Comparison of ENCODE assay signal across 16 cellular contexts in the genomic region with DNA sequence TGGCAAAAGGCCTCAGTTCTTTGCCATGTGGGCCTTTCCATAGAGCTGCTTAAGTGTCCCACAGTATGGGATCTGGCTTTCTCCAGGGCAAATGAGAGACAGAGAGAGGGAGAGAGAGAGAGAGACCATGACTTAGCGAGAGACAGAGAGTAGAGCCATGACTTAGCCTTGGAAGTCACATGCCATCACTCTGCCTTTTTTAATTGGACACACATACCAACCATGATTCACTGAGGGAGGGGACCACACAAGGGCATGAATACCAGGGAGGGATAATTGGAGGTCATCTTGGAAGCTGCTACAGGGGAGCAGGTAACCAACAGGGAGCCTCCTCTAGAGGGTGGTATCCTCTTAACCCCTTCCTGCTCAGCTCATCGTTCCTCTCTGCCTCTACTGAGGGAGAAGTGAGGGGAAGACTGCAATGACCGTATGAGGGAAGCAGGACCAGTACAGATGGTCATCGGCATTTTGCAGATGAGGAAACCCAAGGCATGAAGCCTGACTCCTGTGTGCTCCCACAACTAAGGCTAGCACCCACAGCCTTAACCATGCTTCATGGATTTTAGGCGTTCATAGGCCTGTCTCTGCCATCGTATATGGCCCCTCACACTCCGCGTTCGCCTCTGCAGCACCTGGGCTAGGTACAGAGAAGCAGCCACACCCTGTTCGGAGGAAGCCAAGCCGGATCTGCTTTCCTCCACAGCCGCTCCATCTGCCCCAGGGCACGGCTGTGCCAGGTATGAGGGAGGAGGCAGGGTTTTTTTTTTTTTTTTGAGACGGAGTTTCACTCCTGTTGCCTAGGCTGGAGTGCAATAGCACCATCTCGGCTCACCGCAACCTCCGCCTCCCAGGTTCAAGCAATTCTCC. TPM values are rescaled to one million over a fixed set of nuclear protein-coding genes. Genes with fewer than 3 reads are reported as not detected.
A peak's percentile ranks its signal among the peaks of the same experiment; 100 is the strongest.
DNase-seq lines count a peak whose midpoint lies in the region; ATAC-seq and TF ChIP-seq lines count a peak whose summit lies in the region.
"Had no signal": no experiment of that assay in that cellular context is flagged by ENCODE, and none has a peak within 500 bp of the region (broad histone marks: within the 10 kb centered on the region; RNA-seq: fewer than 3 reads in every experiment).

No MANE protein-coding gene starts in this region.

- intact Hi-C loops in left ventricle myocardium inferior (cut with micrococcal nuclease) (no loop called here), Right ventricle myocardium superior (cut with DNase I) (no loop called here), ascending aorta (cut with DNase I) (no loop called here)

- 88% methylated on average over 9 of the region's 17 CpGs for WGBS in mesenchymal stem cell

- no peak for DNase-seq in left ventricle myocardium inferior
- DNase-seq in Right ventricle myocardium superior, result no peak
- DNase-seq in ascending aorta (ENCODE audit: low spot score in 2 of 2), result no peak
- peak; percentile 28 for DNase-seq in mesenchymal stem cell
- DNase-seq in type B pancreatic cell (ENCODE audit: extremely low spot score, unreplicated experiment), result no peak
- no peak for DNase-seq in midbrain (lab: John Stamatoyannopoulos, UW)
- no peak for DNase-seq in stimulated activated CD4-positive, alpha-beta T cell treated with anti-CD3 and anti-CD28 coated beads, Interleukin-15, amount 100 ng/mL, for 24 hours
- DNase-seq: activated CD4-positive, alpha-beta T cell treated with anti-CD3 and anti-CD28 coated beads, Interleukin-2, amount 50 U/mL, for 4 hours; activated naive CD8-positive, alpha-beta T cell treated with anti-CD3 and anti-CD28 coated beads, Interleukin-2, amount 10 ng/mL, durations not matched to agents 7 days and 5 days; dorsolateral prefrontal cortex; hippocampal formation; NCI-H446 treated with DMSO at 0.1 percent for 48 hours; spleen; stimulated activated CD8-positive, alpha-beta memory T cell treated with anti-CD3 and anti-CD28 coated beads, Interleukin-4, amount 100 ng/mL, for 48 hours had no signal

- no peak overlapping the region for H2AK5ac ChIP-seq in mesenchymal stem cell (ENCODE audit: low read length, severe bottlenecking)

- H2BK12ac ChIP-seq in mesenchymal stem cell (ENCODE audit: low read length in 2 of 2), result no peak overlapping the region

- H3K9me3 Mint-ChIP-seq in type B pancreatic cell, result no peaks in the 10 kb centered on the region
- H3K9me3 Mint-ChIP-seq: activated naive CD8-positive, alpha-beta T cell treated with anti-CD3 and anti-CD28 coated beads, Interleukin-2, amount 10 ng/mL, durations not matched to agents 7 days and 5 days had no signal

- H3K18ac ChIP-seq in mesenchymal stem cell (ENCODE audit: low read depth in 1 of 2, low read length in 2 of 2), result no peak overlapping the region

- H3K4ac ChIP-seq in mesenchymal stem cell (ENCODE audit: low read depth in 1 of 2, low read length in 2 of 2), result no peak overlapping the region

- H2BK15ac ChIP-seq in mesenchymal stem cell (ENCODE audit: low read depth, poor library complexity, severe bottlenecking), result no peak overlapping the region

- H3K4me2 ChIP-seq in mesenchymal stem cell (ENCODE audit: low read length, poor library complexity, severe bottlenecking), result no peak overlapping the region

- H3K4me3 ChIP-seq in left ventricle myocardium inferior (no peak overlapping the region), ascending aorta (no peak overlapping the region), mesenchymal stem cell (ENCODE audit: insufficient read depth in 1 of 2, low read depth in 1 of 2, low read length in 2 of 2) (no peak overlapping the region)
- H3K4me3 ChIP-seq: dorsolateral prefrontal cortex, SK-N-MC, spleen had no signal

- H3K14ac ChIP-seq in mesenchymal stem cell (ENCODE audit: low read length in 2 of 2), result no peak overlapping the region

- H2AFZ ChIP-seq in mesenchymal stem cell (ENCODE audit: low read depth, low read length), result no peak overlapping the region

- H2BK5ac ChIP-seq in mesenchymal stem cell (ENCODE audit: low read depth, low read length, poor library complexity, severe bottlenecking), result no peak overlapping the region

- H3K27ac Mint-ChIP-seq in type B pancreatic cell, result peak overlapping the region; percentile 59
- H3K27ac Mint-ChIP-seq: activated naive CD8-positive, alpha-beta T cell treated with anti-CD3 and anti-CD28 coated beads, Interleukin-2, amount 10 ng/mL, durations not matched to agents 7 days and 5 days had no signal

- no peak overlapping the region for H2BK120ac ChIP-seq in mesenchymal stem cell (ENCODE audit: low read depth, low read length)

- no peak overlapping the region for H3K23ac ChIP-seq in mesenchymal stem cell (ENCODE audit: low read length in 2 of 2)

- H3K4me1 ChIP-seq in left ventricle myocardium inferior, result peaks cover 48% of the 10 kb centered on the region
- H3K4me1 ChIP-seq in ascending aorta, result peaks cover 39 to 53% of the 10 kb centered on the region in 2 donors
- peaks cover 7% of the 10 kb centered on the region for H3K4me1 ChIP-seq in mesenchymal stem cell (ENCODE audit: control insufficient read depth, insufficient read depth, low read depth, low read length)

- H4K91ac ChIP-seq in mesenchymal stem cell (ENCODE audit: low read length), result no peak overlapping the region

- no peak overlapping the region for H4K8ac ChIP-seq in mesenchymal stem cell (ENCODE audit: low read length)

- TF ChIP-seq CTCF in left ventricle myocardium inferior (IDR thresholded peaks at IDR 0.05; ENCODE audit: borderline replicate concordance) (no peak), ascending aorta (IDR thresholded peaks at IDR 0.05) (no peak), type B pancreatic cell (conservative IDR thresholded peaks at IDR 0.05) (no peak)

- H3K79me1 ChIP-seq in mesenchymal stem cell (replicated peaks; ENCODE audit: low read length, poor library complexity, severe bottlenecking), result peaks cover 15% of the 10 kb centered on the region

- peak overlapping the region; percentile 17 for H3K27ac ChIP-seq in left ventricle myocardium inferior (replicated peaks)
- H3K27ac ChIP-seq in ascending aorta, result peak overlapping the region; percentile 56 to 70
- no peak overlapping the region for H3K27ac ChIP-seq in mesenchymal stem cell (ENCODE audit: low read length, poor library complexity, severe bottlenecking)
- H3K27ac ChIP-seq: SK-N-MC had no signal

- no peaks in the 10 kb centered on the region for H3K27me3 ChIP-seq in left ventricle myocardium inferior (ENCODE audit: low read depth)
- no peaks in the 10 kb centered on the region for H3K27me3 ChIP-seq in ascending aorta
- no peaks in the 10 kb centered on the region for H3K27me3 ChIP-seq in mesenchymal stem cell (ENCODE audit: control insufficient read depth in 1 of 2, insufficient read depth in 1 of 2, low read length in 2 of 2)
- H3K27me3 ChIP-seq: dorsolateral prefrontal cortex, spleen had no signal

- H3K36me3 ChIP-seq in left ventricle myocardium inferior (peaks cover 15% of the 10 kb centered on the region), ascending aorta (peaks cover 6 to 12% of the 10 kb centered on the region in 2 donors), mesenchymal stem cell (ENCODE audit: control insufficient read depth in 1 of 2, insufficient read depth in 2 of 2, low read depth in 1 of 2, low read length in 2 of 2) (peaks cover 17 to 43% of the 10 kb centered on the region in 2 experiments)

- peak overlapping the region; percentile 1 for H3K4me3 Mint-ChIP-seq in type B pancreatic cell
- H3K4me3 Mint-ChIP-seq: activated naive CD8-positive, alpha-beta T cell treated with anti-CD3 and anti-CD28 coated beads, Interleukin-2, amount 10 ng/mL, durations not matched to agents 7 days and 5 days had no signal

- no peaks in the 10 kb centered on the region for H3K27me3 Mint-ChIP-seq in type B pancreatic cell
- H3K27me3 Mint-ChIP-seq: activated naive CD8-positive, alpha-beta T cell treated with anti-CD3 and anti-CD28 coated beads, Interleukin-2, amount 10 ng/mL, durations not matched to agents 7 days and 5 days had no signal

- no peak overlapping the region for H3K9ac ChIP-seq in mesenchymal stem cell (ENCODE audit: low read length)

- peaks cover 2% of the 10 kb centered on the region for H3K4me1 Mint-ChIP-seq in type B pancreatic cell (ENCODE audit: unreplicated experiment)

- peaks cover 10% of the 10 kb centered on the region for H3K36me3 Mint-ChIP-seq in type B pancreatic cell
- H3K36me3 Mint-ChIP-seq: activated naive CD8-positive, alpha-beta T cell treated with anti-CD3 and anti-CD28 coated beads, Interleukin-2, amount 10 ng/mL, durations not matched to agents 7 days and 5 days had no signal

- H3K9me3 ChIP-seq in left ventricle myocardium inferior (replicated peaks), result no peaks in the 10 kb centered on the region
- no peaks in the 10 kb centered on the region for H3K9me3 ChIP-seq in ascending aorta
- no peaks in the 10 kb centered on the region for H3K9me3 ChIP-seq in mesenchymal stem cell (ENCODE audit: control insufficient read depth, low read length)
- H3K9me3 ChIP-seq: spleen had no signal

- no peak for ATAC-seq in Right ventricle myocardium superior (ENCODE audit: poor library complexity)
- no peak for ATAC-seq in GM18858 (IDR thresholded peaks at IDR 0.05; ENCODE audit: unreplicated experiment)

RNA-seq across cellular contexts. Expression of a gene that starts 38.6 kb away (rescaled TPM):
- total RNA-seq in left ventricle myocardium inferior (96.8 TPM), Right ventricle myocardium superior (96.6 TPM), ascending aorta (106 TPM), type B pancreatic cell (ENCODE audit: low replicate concordance) (20.7 and 26.1 TPM in 2 replicates)
- polyA plus RNA-seq in mesenchymal stem cell (2013, experiment 1 of 2), result 38.6 TPM
- 34.2 TPM for polyA plus RNA-seq in mesenchymal stem cell (2013, experiment 2 of 2)
